Comparison of ENCODE assay signal across 22 cellular contexts in genomic region chr2:234913208-234913626, GRCh38. TPM values are rescaled to one million over a fixed set of nuclear protein-coding genes. Genes with fewer than 3 reads are reported as not detected.
DNase-seq lines count a peak whose midpoint lies in the region; ATAC-seq and TF ChIP-seq lines count a peak whose summit lies in the region.
"Had no signal": no experiment of that assay in that cellular context is flagged by ENCODE, and none has a peak within 500 bp of the region (broad histone marks: within the 10 kb centered on the region; RNA-seq: fewer than 3 reads in every experiment).

No MANE protein-coding gene starts in this region.

- H2BK120ac ChIP-seq in neuronal stem cell (ENCODE audit: low read depth, low read length) = no peak overlapping the region

- no CpG with 5 or more reads among the region's 5 CpGs for WGBS in neuronal stem cell (ENCODE audit: extremely low coverage in 2 of 2, insufficient read length in 2 of 2, insufficient replicate concordance in 1 of 2), 2 donors

- H3K18ac ChIP-seq in neuronal stem cell (ENCODE audit: low read length) = no peak overlapping the region

- no peak for TF ChIP-seq CTCF in coronary artery (IDR thresholded peaks at IDR 0.05)

- no peak overlapping the region for H3K23ac ChIP-seq in neuronal stem cell (ENCODE audit: low read depth, low read length, poor library complexity)

- no peak overlapping the region for H2AK5ac ChIP-seq in neuronal stem cell (ENCODE audit: low read depth, low read length)

- H2BK5ac ChIP-seq in neuronal stem cell (ENCODE audit: low read length) = no peak overlapping the region

- H4K8ac ChIP-seq in neuronal stem cell (ENCODE audit: low read depth, low read length) = no peak overlapping the region

- H4K91ac ChIP-seq in neuronal stem cell (ENCODE audit: low read depth, low read length, poor library complexity) = no peak overlapping the region

- no peak overlapping the region for H3K4ac ChIP-seq in neuronal stem cell (ENCODE audit: low read length)

- no peaks in the 10 kb centered on the region for H3K79me1 ChIP-seq in neuronal stem cell (ENCODE audit: low read depth, low read length)

- peaks cover 0 to 15% of the 10 kb centered on the region in 2 donors for H3K4me1 ChIP-seq in neuronal stem cell (ENCODE audit: control insufficient read depth in 2 of 2, insufficient read depth in 1 of 2, low read depth in 1 of 2, low read length in 2 of 2)
- H3K4me1 ChIP-seq: SJSA1, upper lobe of left lung had no signal

- H3K4me3 ChIP-seq in neuronal stem cell (ENCODE audit: low read length in 2 of 2) (no peak overlapping the region), coronary artery (no peak overlapping the region)
- H3K4me3 ChIP-seq: BLaER1 treated with 17β-estradiol and CSF1 and Interleukin-3, amounts not matched to agents 10 nM and 100 nM; GM23248; MG63; SJSA1; upper lobe of left lung had no signal

- no peaks in the 10 kb centered on the region for H3K36me3 ChIP-seq in neuronal stem cell (replicated peaks in 1 of 2; ENCODE audit: control insufficient read depth in 2 of 2, insufficient read depth in 2 of 2, low read length in 2 of 2)
- H3K36me3 ChIP-seq: BLaER1 treated with 17β-estradiol and CSF1 and Interleukin-3, amounts not matched to agents 10 nM and 100 nM; MG63; SJSA1; upper lobe of left lung had no signal

- H2BK12ac ChIP-seq in neuronal stem cell (ENCODE audit: low read length) = no peak overlapping the region

- no peak for ATAC-seq in HG03521 (IDR thresholded peaks at IDR 0.05; ENCODE audit: unreplicated experiment)
- no peak for ATAC-seq in GM21528 (IDR thresholded peaks at IDR 0.05; ENCODE audit: low FRiP score, unreplicated experiment)

- no peak overlapping the region for H3K14ac ChIP-seq in neuronal stem cell (ENCODE audit: low read length)

- DNase-seq in NCI-H1105 treated with DMSO at 0.1 percent for 48 hours (lab: John Stamatoyannopoulos, UW) (peak; percentile 49), NCI-H1105 (lab: John Stamatoyannopoulos, UW) (no peak), NCI-H2227 treated with DMSO at 0.1 percent for 48 hours (lab: John Stamatoyannopoulos, UW) (peak; percentile 20), neuronal stem cell (ENCODE audit: low spot score) (no peak), coronary artery (ENCODE audit: low spot score) (no peak)
- DNase-seq: activated CD4-positive, alpha-beta T cell treated with anti-CD3 and anti-CD28 coated beads for 1 hour; activated effector memory CD4-positive, alpha-beta T cell treated with Interleukin-2 at 50 U/mL for 16 hours; aorta; erythroblast; GM23248; MG63; NCI-H446; retina; stimulated activated CD4-positive, alpha-beta T cell treated with anti-CD3 and anti-CD28 coated beads, Interleukin-15, amount 100 ng/mL, for 24 hours; stimulated activated naive CD4-positive, alpha-beta T cell; T1000; upper lobe of left lung had no signal

- H3K27ac ChIP-seq in cingulate gyrus (ENCODE audit: low read depth, low read length) (peak overlapping the region; percentile 95), neuronal stem cell (replicated peaks; ENCODE audit: low read length) (no peak overlapping the region), coronary artery (no peak overlapping the region)
- H3K27ac ChIP-seq: BLaER1 treated with 17β-estradiol and CSF1 and Interleukin-3, amounts not matched to agents 10 nM and 100 nM; GM23248; SJSA1; upper lobe of left lung had no signal

- H3K9me3 ChIP-seq in neuronal stem cell (replicated peaks in 1 of 2; ENCODE audit: control insufficient read depth in 2 of 2, insufficient read depth in 1 of 2, low read depth in 1 of 2, low read length in 2 of 2) = no peaks in the 10 kb centered on the region
- H3K9me3 ChIP-seq: BLaER1 treated with 17β-estradiol and CSF1 and Interleukin-3, amounts not matched to agents 10 nM and 100 nM; MG63; SJSA1; upper lobe of left lung had no signal

- H3K27me3 ChIP-seq in neuronal stem cell (ENCODE audit: control insufficient read depth in 3 of 3, insufficient read depth in 3 of 3, low read depth in 1 of 3, low read length in 3 of 3) = peaks cover 0 to 2% (median 0%) of the 10 kb centered on the region in 3 experiments
- H3K27me3 ChIP-seq: BLaER1 treated with 17β-estradiol and CSF1 and Interleukin-3, amounts not matched to agents 10 nM and 100 nM; SJSA1; upper lobe of left lung had no signal

- peak overlapping the region; percentile 32 for H2AFZ ChIP-seq in neuronal stem cell (ENCODE audit: low read length)
- H2AFZ ChIP-seq: GM23248 had no signal

- H3K4me2 ChIP-seq in neuronal stem cell (ENCODE audit: insufficient read depth, low read length, poor library complexity, severe bottlenecking) = no peak overlapping the region
- H3K4me2 ChIP-seq: BLaER1 treated with 17β-estradiol and CSF1 and Interleukin-3, amounts not matched to agents 10 nM and 100 nM had no signal

- H3K9ac ChIP-seq in neuronal stem cell (ENCODE audit: low read depth, low read length, poor library complexity) = no peak overlapping the region
- H3K9ac ChIP-seq: BLaER1 treated with 17β-estradiol and CSF1 and Interleukin-3, amounts not matched to agents 10 nM and 100 nM; GM23248 had no signal

- no peak overlapping the region for H2BK15ac ChIP-seq in neuronal stem cell (ENCODE audit: low read length)

RNA-seq across cellular contexts. Expression of gene SH3BP4, which starts 38.6 kb away (rescaled TPM):
- polyA plus RNA-seq in neuronal stem cell (2013, experiment 1 of 2) = 29.1 TPM
- 29.4 TPM for polyA plus RNA-seq in neuronal stem cell (2013, experiment 2 of 2)

Comparison
In these comparisons a context has a peak if more than half of its experiments do, and no peak if none do; other contexts are left out.
1. DNase-seq: peak in NCI-H1105 treated with DMSO at 0.1 percent for 48 hours (single experiment) and NCI-H2227 treated with DMSO at 0.1 percent for 48 hours (single experiment); none in NCI-H1105 (single experiment), neuronal stem cell (single experiment) and coronary artery (single experiment).